10 cellular contexts compared by ENCODE assay signal in the genomic region with DNA sequence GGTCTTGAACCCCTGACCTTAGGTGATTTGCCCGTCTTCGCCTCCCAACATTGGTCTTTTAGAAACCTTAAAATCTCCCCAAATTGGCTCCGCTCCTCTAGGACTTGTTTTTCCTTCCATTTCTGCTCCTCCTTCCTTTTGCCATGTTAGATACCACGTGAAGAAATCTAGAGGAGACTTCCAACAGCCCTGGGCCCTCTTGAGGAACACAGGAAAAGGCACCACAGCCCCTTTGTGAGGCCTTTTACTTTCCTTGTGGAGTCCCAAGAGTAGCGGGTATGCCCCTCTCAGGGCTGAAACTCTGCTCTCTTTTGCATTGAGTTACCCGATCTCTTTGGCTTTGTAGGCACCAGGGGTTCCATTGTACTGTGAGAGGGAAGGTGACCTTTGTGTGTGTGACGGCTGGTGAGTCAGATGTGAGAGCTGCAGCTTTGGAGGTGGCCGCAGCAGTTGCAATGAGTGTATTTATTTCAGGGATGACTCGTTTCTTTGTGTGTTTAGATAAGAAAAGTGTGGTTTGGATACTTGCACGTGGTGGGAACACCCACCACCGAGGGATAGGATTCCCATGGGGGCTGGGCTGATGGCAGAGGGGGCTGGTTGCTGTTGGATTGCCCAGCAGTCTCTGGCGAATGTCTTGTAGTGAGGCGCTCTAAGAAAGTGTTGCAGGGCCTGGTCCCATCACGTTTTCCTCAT.
A peak's percentile ranks its signal among the peaks of the same experiment; 100 is the strongest.
DNase-seq lines count a peak whose midpoint lies in the region; ATAC-seq and TF ChIP-seq lines count a peak whose summit lies in the region.
"Had no signal": no experiment of that assay in that cellular context is flagged by ENCODE, and none has a peak within 500 bp of the region (broad histone marks: within the 10 kb centered on the region; RNA-seq: fewer than 3 reads in every experiment).

No MANE protein-coding gene starts in this region.

- TF ChIP-seq CTCF in vagina (IDR thresholded peaks at IDR 0.05), result no peak

- intact Hi-C loops in vagina (cut with DNase I), result loop anchor here (5.0 kb wide), 1 partner anchor 965 kb away; no protein-coding TSS in a partner anchor

- H3K4me1 ChIP-seq in Karpas-422 (ENCODE audit: low read length), result no peaks in the 10 kb centered on the region
- H3K4me1 ChIP-seq in vagina, result no peaks in the 10 kb centered on the region
- H3K4me1 ChIP-seq: HAP-1 had no signal

- no peaks in the 10 kb centered on the region for H3K9me3 Mint-ChIP-seq in T-helper 2 cell treated with Interferon-gamma antibody and Interleukin-4, amounts not matched to agents 5 μg/mL and 100 μg/mL, for 36 hours
- H3K9me3 Mint-ChIP-seq: memory B cell had no signal

- ATAC-seq in HG02678 (IDR thresholded peaks at IDR 0.05; ENCODE audit: unreplicated experiment), result no peak

- H3K27ac ChIP-seq in Karpas-422 (ENCODE audit: low read length), result no peak overlapping the region
- no peak overlapping the region for H3K27ac ChIP-seq in vagina

- no peaks in the 10 kb centered on the region for H3K79me2 ChIP-seq in Karpas-422 (ENCODE audit: low read length)

- no peak overlapping the region for H3K4me2 ChIP-seq in Karpas-422 (ENCODE audit: low read depth, low read length, poor library complexity, severe bottlenecking)

- H3K36me3 ChIP-seq in Karpas-422 (ENCODE audit: insufficient read depth, low read length) (no peaks in the 10 kb centered on the region), vagina (no peaks in the 10 kb centered on the region)
- H3K36me3 ChIP-seq: HAP-1 had no signal

- no peak overlapping the region for H3K27ac Mint-ChIP-seq in T-helper 2 cell treated with Interferon-gamma antibody and Interleukin-4, amounts not matched to agents 5 μg/mL and 100 μg/mL, for 36 hours
- H3K27ac Mint-ChIP-seq: memory B cell had no signal

- peak; percentile 49 for DNase-seq in stimulated activated CD4-positive, alpha-beta T cell treated with anti-CD3 and anti-CD28 coated beads, Interleukin-1b, Interleukin-23, amount 100 ng/mL, for 48 hours
- no peak for DNase-seq in stimulated activated CD4-positive, alpha-beta T cell treated with anti-CD3 and anti-CD28 coated beads, Interleukin-4, amount 100 ng/mL, for 24 hours
- DNase-seq in T-helper 2 cell treated with Interferon-gamma antibody and Interleukin-4, amounts not matched to agents 5 μg/mL and 100 μg/mL, for 36 hours (ENCODE audit: low spot score), result peak; percentile 78
- DNase-seq in iPS DF 4.7 (ENCODE audit: extremely low read depth, low spot score), result peak; percentile 53
- no peak for DNase-seq in Karpas-422
- no peak for DNase-seq in vagina (ENCODE audit: extremely low spot score in 2 of 2)
- DNase-seq in cortex of kidney (lab: John Stamatoyannopoulos, UW), result no peak

- H3K27me3 ChIP-seq in Karpas-422 (ENCODE audit: low read length) (no peaks in the 10 kb centered on the region), vagina (no peaks in the 10 kb centered on the region)

- H3K9me3 ChIP-seq in Karpas-422 (ENCODE audit: low read length) (no peaks in the 10 kb centered on the region), vagina (no peaks in the 10 kb centered on the region)
- H3K9me3 ChIP-seq: HAP-1 had no signal

- H3K4me3 ChIP-seq in Karpas-422 (ENCODE audit: low read length), result no peak overlapping the region
- no peak overlapping the region for H3K4me3 ChIP-seq in vagina
- H3K4me3 ChIP-seq: HAP-1 had no signal

- TF ChIP-seq POLR2A in vagina (IDR thresholded peaks at IDR 0.05), result no peak

- no peaks in the 10 kb centered on the region for H3K9me2 ChIP-seq in Karpas-422 (replicated peaks; ENCODE audit: insufficient read depth, low read length)

- no peaks in the 10 kb centered on the region for H4K20me1 ChIP-seq in Karpas-422 (ENCODE audit: insufficient read depth, low read depth, low read length)

- peak overlapping the region; percentile 19 for H3K4me3 Mint-ChIP-seq in T-helper 2 cell treated with Interferon-gamma antibody and Interleukin-4, amounts not matched to agents 5 μg/mL and 100 μg/mL, for 36 hours
- H3K4me3 Mint-ChIP-seq: memory B cell had no signal

- peaks cover 11% of the 10 kb centered on the region for H3K27me3 Mint-ChIP-seq in T-helper 2 cell treated with Interferon-gamma antibody and Interleukin-4, amounts not matched to agents 5 μg/mL and 100 μg/mL, for 36 hours (ENCODE audit: low read depth)
- H3K27me3 Mint-ChIP-seq: memory B cell had no signal

- H2AFZ ChIP-seq in Karpas-422 (ENCODE audit: low read length), result no peak overlapping the region

- H3K36me3 Mint-ChIP-seq in T-helper 2 cell treated with Interferon-gamma antibody and Interleukin-4, amounts not matched to agents 5 μg/mL and 100 μg/mL, for 36 hours (ENCODE audit: low read depth), result peaks cover 4% of the 10 kb centered on the region
- H3K36me3 Mint-ChIP-seq: memory B cell had no signal

- H3K9ac ChIP-seq in Karpas-422 (ENCODE audit: low read length), result no peak overlapping the region

- peaks cover 23% of the 10 kb centered on the region for H3K4me1 Mint-ChIP-seq in T-helper 2 cell treated with Interferon-gamma antibody and Interleukin-4, amounts not matched to agents 5 μg/mL and 100 μg/mL, for 36 hours (ENCODE audit: low read depth)
- H3K4me1 Mint-ChIP-seq: memory B cell had no signal

Comparison
In these comparisons a context has a peak if more than half of its experiments do, and no peak if none do; other contexts are left out.
1. DNase-seq: peak in stimulated activated CD4-positive, alpha-beta T cell treated with anti-CD3 and anti-CD28 coated beads, Interleukin-1b, Interleukin-23, amount 100 ng/mL, for 48 hours (single experiment), T-helper 2 cell treated with Interferon-gamma antibody and Interleukin-4, amounts not matched to agents 5 μg/mL and 100 μg/mL, for 36 hours (single experiment) and iPS DF 4.7 (single experiment); none in stimulated activated CD4-positive, alpha-beta T cell treated with anti-CD3 and anti-CD28 coated beads, Interleukin-4, amount 100 ng/mL, for 24 hours (single experiment), Karpas-422 (single experiment), vagina (0 of 2) and cortex of kidney (single experiment).